Comparison of ENCODE assay signal across 1 cellular context in the genomic region with DNA sequence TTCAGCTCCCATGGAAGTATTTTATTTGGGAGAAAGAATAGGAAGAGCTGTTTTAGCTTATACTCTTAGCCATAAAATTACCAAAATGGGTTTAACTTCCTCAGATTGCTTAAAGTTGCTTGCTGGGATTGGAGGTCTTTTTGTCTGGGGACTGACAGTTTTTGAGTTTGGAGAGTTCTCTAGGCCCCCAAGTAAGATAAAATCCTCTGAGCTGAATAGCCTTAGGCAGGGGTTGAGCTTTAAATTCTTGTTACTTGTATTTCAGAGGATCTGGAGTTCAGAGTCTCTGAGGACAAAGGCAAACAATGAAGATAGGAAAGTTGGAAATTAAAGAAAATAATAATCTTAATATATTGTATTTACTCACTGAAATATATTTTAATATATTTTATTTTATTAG.
TF ChIP-seq lines count a peak whose summit lies in the region.

No MANE protein-coding gene starts in this region.

TF ChIP-seq in GM23338, 12 proteins besides CTCF, POLR2A, EP300 and RAD21 (continued from another document):
- TF ChIP-seq NANOG (IDR thresholded peaks at IDR 0.05; ENCODE audit: borderline replicate concordance) (no peak), ZNF114 (CRISPR knock-in tag; IDR thresholded peaks at IDR 0.05) (no peak)
